Comparison of ENCODE assay signal across 8 cellular contexts in genomic region chr2:231483398-231484329, GRCh38. TPM values are rescaled to one million over a fixed set of nuclear protein-coding genes. Genes with fewer than 3 reads are reported as not detected.
A peak's percentile ranks its signal among the peaks of the same experiment; 100 is the strongest.
DNase-seq lines count a peak whose midpoint lies in the region; ATAC-seq and TF ChIP-seq lines count a peak whose summit lies in the region.

No MANE protein-coding gene starts in this region.

- intact Hi-C loops in Right ventricle myocardium superior (cut with DNase I) = loop anchor here (5.0 kb wide), 1 partner anchor 74 kb away; no protein-coding TSS in a partner anchor

- no peaks in the 10 kb centered on the region for H3K27me3 ChIP-seq in BE2C

- H3K9me3 ChIP-seq in BE2C = no peaks in the 10 kb centered on the region

- peak overlapping the region; percentile 87 for H3K27ac Mint-ChIP-seq in activated T-cell treated with anti-CD3 and anti-CD28 coated beads, Interleukin-2, amount 50 U/mL, for 72 hours
- no peak overlapping the region for H3K27ac Mint-ChIP-seq in endothelial cell (ENCODE audit: unreplicated experiment)

- H3K4me1 ChIP-seq in BE2C = no peaks in the 10 kb centered on the region

- no peaks in the 10 kb centered on the region for H3K36me3 Mint-ChIP-seq in activated T-cell treated with anti-CD3 and anti-CD28 coated beads, Interleukin-2, amount 50 U/mL, for 72 hours (ENCODE audit: insufficient read depth in 2 of 2)
- H3K36me3 Mint-ChIP-seq in endothelial cell (ENCODE audit: low read depth, unreplicated experiment) = peaks cover 5% of the 10 kb centered on the region

- peak; percentile 38 for ATAC-seq in HG03280 (IDR thresholded peaks at IDR 0.05; ENCODE audit: unreplicated experiment)
- ATAC-seq in activated T-cell treated with anti-CD3 and anti-CD28 coated beads, Interleukin-2, amount 50 U/mL, for 72 hours (replicated peaks in 1 of 2) = peak; percentile 48 to 62
- peak; percentile 79 for ATAC-seq in Right ventricle myocardium superior (ENCODE audit: poor library complexity)

- no peaks in the 10 kb centered on the region for H3K36me3 ChIP-seq in BE2C

- peaks cover 15% of the 10 kb centered on the region for H3K4me1 Mint-ChIP-seq in activated T-cell treated with anti-CD3 and anti-CD28 coated beads, Interleukin-2, amount 50 U/mL, for 72 hours (ENCODE audit: low read depth)
- peaks cover 2% of the 10 kb centered on the region for H3K4me1 Mint-ChIP-seq in endothelial cell (ENCODE audit: unreplicated experiment)

- H3K27me3 Mint-ChIP-seq in activated T-cell treated with anti-CD3 and anti-CD28 coated beads, Interleukin-2, amount 50 U/mL, for 72 hours (ENCODE audit: low read depth) = peaks cover 13% of the 10 kb centered on the region
- H3K27me3 Mint-ChIP-seq in endothelial cell (ENCODE audit: unreplicated experiment) = peaks cover 5% of the 10 kb centered on the region

- peak; percentile 17 for DNase-seq in BE2C
- peak; percentile 49 to 50 for DNase-seq in activated T-cell treated with anti-CD3 and anti-CD28 coated beads, Interleukin-2, amount 50 U/mL, for 72 hours
- DNase-seq in Right ventricle myocardium superior = peak; percentile 68
- DNase-seq in stimulated activated CD4-positive, alpha-beta T cell treated with anti-CD3 and anti-CD28 coated beads, Interleukin-15, amount 100 ng/mL, for 24 hours = peak; percentile 56
- no peak for DNase-seq in endothelial cell (ENCODE audit: low spot score)
- DNase-seq in NCI-H1092 treated with DMSO at 0.1 percent for 48 hours (lab: John Stamatoyannopoulos, UW) = no peak
- DNase-seq in OCI-M2 (lab: John Stamatoyannopoulos, UW; ENCODE audit: unreplicated experiment) = no peak

- H3K4me3 Mint-ChIP-seq in activated T-cell treated with anti-CD3 and anti-CD28 coated beads, Interleukin-2, amount 50 U/mL, for 72 hours = peak overlapping the region; percentile 75 to 84
- H3K4me3 Mint-ChIP-seq in endothelial cell (ENCODE audit: unreplicated experiment) = no peak overlapping the region

- TF ChIP-seq CTCF in BE2C (IDR thresholded peaks at IDR 0.05; ENCODE audit: low read depth, low read length) = no peak
- no peak for TF ChIP-seq CTCF in endothelial cell (IDR thresholded peaks at IDR 0.05; ENCODE audit: unreplicated experiment)

- H3K4me3 ChIP-seq in BE2C (ENCODE audit: low read depth, low read length) = no peak overlapping the region; the same call in 1 of the 2 replicates

- no peaks in the 10 kb centered on the region for H3K9me3 Mint-ChIP-seq in activated T-cell treated with anti-CD3 and anti-CD28 coated beads, Interleukin-2, amount 50 U/mL, for 72 hours
- H3K9me3 Mint-ChIP-seq in endothelial cell (ENCODE audit: unreplicated experiment) = peaks cover 4% of the 10 kb centered on the region

RNA-seq across cellular contexts. Expression of gene NCL, which starts 19.4 kb away (rescaled TPM):
- polyA plus RNA-seq in BE2C (2012; ENCODE audit: insufficient read depth, insufficient read length, low read depth) = 932 TPM
- total RNA-seq in activated T-cell treated with anti-CD3 and anti-CD28 coated beads, Interleukin-2, amount 50 U/mL, for 72 hours = 100 to 1,000 TPM; 501 to 656 TPM
- total RNA-seq in Right ventricle myocardium superior = 190 TPM
- total RNA-seq in endothelial cell (ENCODE audit: unreplicated experiment) = 346 TPM

RNA-seq across cellular contexts. Expression of gene NMUR1, which starts 46.6 kb away (rescaled TPM):
- polyA plus RNA-seq in BE2C (2012; ENCODE audit: insufficient read depth, insufficient read length, low read depth) = not detected
- under 1 TPM in 1 of 2 donors, not detected in 1; 0.21 TPM for total RNA-seq in activated T-cell treated with anti-CD3 and anti-CD28 coated beads, Interleukin-2, amount 50 U/mL, for 72 hours
- 0.22 TPM for total RNA-seq in Right ventricle myocardium superior
- not detected for total RNA-seq in endothelial cell (ENCODE audit: unreplicated experiment)

Comparison
In these comparisons a context has a peak if more than half of its experiments do, and no peak if none do; other contexts are left out.
1. DNase-seq: peak in BE2C (single experiment), activated T-cell treated with anti-CD3 and anti-CD28 coated beads, Interleukin-2, amount 50 U/mL, for 72 hours (2 of 2), Right ventricle myocardium superior (single experiment) and stimulated activated CD4-positive, alpha-beta T cell treated with anti-CD3 and anti-CD28 coated beads, Interleukin-15, amount 100 ng/mL, for 24 hours (single experiment); none in endothelial cell (single experiment), NCI-H1092 treated with DMSO at 0.1 percent for 48 hours (single experiment) and OCI-M2 (single experiment).
2. Peak in every context shown above with its lines, with median percentiles within 50 percentile points of each other: ATAC-seq.